ENCODE assay signal across 8 cellular contexts in genomic region chr12:115916910-115917668, GRCh38.
DNase-seq lines count a peak whose midpoint lies in the region; ATAC-seq, FAIRE-seq and TF ChIP-seq lines count a peak whose summit lies in the region.

No MANE protein-coding gene starts in this region.

- H3K27me3 ChIP-seq in BLaER1: no peaks in the 10 kb centered on the region
- no peaks in the 10 kb centered on the region for H3K27me3 ChIP-seq in MM.1S (replicated peaks; ENCODE audit: insufficient read depth, low read length)
- H3K27me3 ChIP-seq in bronchial epithelial cell (ENCODE audit: control insufficient read depth, insufficient read depth, low read length): peaks cover 3% of the 10 kb centered on the region
- peaks cover 5% of the 10 kb centered on the region for H3K27me3 ChIP-seq in kidney epithelial cell (ENCODE audit: control insufficient read depth, insufficient read depth, low read length)

- ATAC-seq in GM19438 (IDR thresholded peaks at IDR 0.05; ENCODE audit: low read depth, unreplicated experiment): peak; percentile 78
- peak; percentile 58 for ATAC-seq in activated B cell treated with CpG ODN at 0.5 μM for 24 hours (ENCODE audit: low read depth)

- H3K4me3 ChIP-seq in BLaER1 (no peak overlapping the region), MM.1S (ENCODE audit: low read length) (no peak overlapping the region), bronchial epithelial cell (ENCODE audit: low read depth, low read length) (peak overlapping the region; percentile 25), kidney epithelial cell (ENCODE audit: low read depth, low read length) (no peak overlapping the region)

- H3K4me1 Mint-ChIP-seq in activated B cell treated with CpG ODN at 0.5 μM for 24 hours: peaks cover 2% of the 10 kb centered on the region

- H3K9me3 ChIP-seq in BLaER1: no peaks in the 10 kb centered on the region
- no peaks in the 10 kb centered on the region for H3K9me3 ChIP-seq in MM.1S (replicated peaks; ENCODE audit: insufficient read depth, low read length)

- no peaks in the 10 kb centered on the region for H3K9me3 Mint-ChIP-seq in activated B cell treated with CpG ODN at 0.5 μM for 24 hours

- H3K79me2 ChIP-seq in MM.1S (ENCODE audit: low read length): no peaks in the 10 kb centered on the region

- CTCF ChIA-PET in activated B cell treated with CpG ODN at 0.5 μM for 24 hours (lab: Charles Lee): interaction anchor here (0.7 to 2.1 kb wide), 10 partner anchors 12 to 1951 kb away, joined by 3 to 18 read pairs (median 4); partner anchors contain the start of gene RBM19

- H3K9me2 ChIP-seq in MM.1S (replicated peaks; ENCODE audit: insufficient read depth, low read length): no peaks in the 10 kb centered on the region

- H3K4me2 ChIP-seq in BLaER1 (peak overlapping the region; percentile 72), MM.1S (ENCODE audit: low read depth, low read length) (peak overlapping the region; percentile 18; the same call in 1 of the 2 replicates)

- no peak overlapping the region for H2AFZ ChIP-seq in MM.1S (ENCODE audit: low read length)

- peak overlapping the region; percentile 38 for H3K4me3 Mint-ChIP-seq in activated B cell treated with CpG ODN at 0.5 μM for 24 hours

- DNase-seq in MM.1S: peak; percentile 9
- peak; percentile 64 for DNase-seq in activated B cell treated with CpG ODN at 0.5 μM for 24 hours
- peak; percentile 36 for DNase-seq in bronchial epithelial cell (ENCODE audit: low read depth)
- no peak for DNase-seq in kidney epithelial cell (ENCODE audit: low read depth)
- DNase-seq in stimulated activated CD4-positive, alpha-beta T cell treated with anti-CD3 and anti-CD28 coated beads, Interleukin-2, amount 100 ng/mL, for 4 hours (ENCODE audit: low read depth): peak; percentile 54
- no peak for DNase-seq in globus pallidus (ENCODE audit: low spot score)

- no peak overlapping the region for H3K27ac ChIP-seq in BLaER1
- H3K27ac ChIP-seq in MM.1S (ENCODE audit: low read length): no peak overlapping the region

- H3K27ac Mint-ChIP-seq in activated B cell treated with CpG ODN at 0.5 μM for 24 hours: no peak overlapping the region

- FAIRE-seq in bronchial epithelial cell (lab: Jason Lieb, UNC): no peak

- no peaks in the 10 kb centered on the region for H3K36me3 Mint-ChIP-seq in activated B cell treated with CpG ODN at 0.5 μM for 24 hours (ENCODE audit: low read depth)

- H3K9ac ChIP-seq in BLaER1 (no peak overlapping the region), MM.1S (ENCODE audit: low read length) (no peak overlapping the region)

- TF ChIP-seq CTCF in MM.1S (IDR thresholded peaks at IDR 0.05; ENCODE audit: low read length) (peak; percentile 61), activated B cell treated with CpG ODN at 0.5 μM for 24 hours (IDR thresholded peaks at IDR 0.05) (peak; percentile 80), bronchial epithelial cell (IDR thresholded peaks at IDR 0.05; ENCODE audit: insufficient read depth, low read length, severe bottlenecking) (peak; percentile 96), kidney epithelial cell (IDR thresholded peaks at IDR 0.05; ENCODE audit: insufficient read depth, low read length, poor library complexity, severe bottlenecking) (peak; percentile 85)

- intact Hi-C loops in activated B cell treated with CpG ODN at 0.5 μM for 24 hours (cut with micrococcal nuclease): loop anchor here (1.0 to 2.0 kb wide), 2 partner anchors 792 to 1255 kb away; no protein-coding TSS in a partner anchor

- H3K4me1 ChIP-seq in BLaER1 (no peaks in the 10 kb centered on the region), MM.1S (ENCODE audit: low read length) (no peaks in the 10 kb centered on the region)

- no peaks in the 10 kb centered on the region for H3K36me3 ChIP-seq in BLaER1
- no peaks in the 10 kb centered on the region for H3K36me3 ChIP-seq in MM.1S (replicated peaks; ENCODE audit: insufficient read depth, low read length)
- H3K36me3 ChIP-seq in bronchial epithelial cell (ENCODE audit: control insufficient read depth, insufficient read depth, low read length): no peaks in the 10 kb centered on the region
- no peaks in the 10 kb centered on the region for H3K36me3 ChIP-seq in kidney epithelial cell (ENCODE audit: control insufficient read depth, insufficient read depth, low read length)

- peaks cover 50% of the 10 kb centered on the region for H3K27me3 Mint-ChIP-seq in activated B cell treated with CpG ODN at 0.5 μM for 24 hours

- H4K20me1 ChIP-seq in BLaER1: no peaks in the 10 kb centered on the region
- no peaks in the 10 kb centered on the region for H4K20me1 ChIP-seq in MM.1S (ENCODE audit: insufficient read depth, low read length)

- POLR2A ChIA-PET in activated B cell treated with CpG ODN at 0.5 μM for 24 hours (lab: Charles Lee): no interaction called here

- H3F3A ChIP-seq in MM.1S (ENCODE audit: insufficient read depth, low read length): no peaks in the 10 kb centered on the region

Comparison
In these comparisons a context has a peak if more than half of its experiments do, and no peak if none do; other contexts are left out.
1. DNase-seq: peak in MM.1S (single experiment), activated B cell treated with CpG ODN at 0.5 μM for 24 hours (single experiment), bronchial epithelial cell (single experiment) and stimulated activated CD4-positive, alpha-beta T cell treated with anti-CD3 and anti-CD28 coated beads, Interleukin-2, amount 100 ng/mL, for 4 hours (single experiment); none in kidney epithelial cell (single experiment) and globus pallidus (single experiment).
2. Peak in every context shown above with its lines, with median percentiles within 50 percentile points of each other: CTCF ChIP-seq.